Comparison of ENCODE assay signal across 7 cellular contexts in the genomic region with DNA sequence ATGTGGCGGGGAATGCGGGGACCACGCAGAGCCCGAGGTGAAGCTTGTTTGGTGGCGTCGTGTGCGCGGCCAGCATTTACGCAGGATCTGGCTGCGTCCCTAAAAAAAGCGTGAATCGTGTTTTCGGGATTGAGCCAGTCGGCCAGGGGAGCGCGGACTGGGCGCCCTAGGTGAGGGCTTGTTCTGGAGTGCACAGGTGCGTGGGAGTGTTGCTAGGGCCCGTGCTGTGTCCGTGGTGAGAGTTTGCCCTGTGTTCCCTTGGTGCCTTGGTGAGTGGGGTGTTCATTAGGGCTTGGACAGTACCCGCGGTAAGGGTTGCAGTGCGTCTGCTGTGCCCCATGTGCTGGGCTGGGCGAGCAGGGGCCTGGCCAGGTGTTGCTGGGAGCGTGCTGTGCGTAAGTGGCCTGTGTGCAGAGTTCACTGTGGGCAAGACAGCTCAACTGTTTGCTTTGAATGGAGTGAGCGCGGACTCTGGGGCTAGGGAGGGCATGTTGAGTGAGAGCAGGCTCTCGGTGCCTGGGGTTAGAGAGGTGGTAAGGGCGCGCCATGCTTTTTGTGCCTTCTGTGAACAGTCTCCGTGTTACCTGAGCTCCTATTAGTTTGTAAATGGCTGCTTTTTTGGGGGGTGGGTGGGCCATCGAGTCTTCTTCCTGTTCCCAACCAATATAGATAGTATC. TPM values are rescaled to one million over a fixed set of nuclear protein-coding genes. Genes with fewer than 3 reads are reported as not detected.
DNase-seq lines count a peak whose midpoint lies in the region; ATAC-seq and TF ChIP-seq lines count a peak whose summit lies in the region.

No MANE protein-coding gene starts in this region.

- H3K9me3 Mint-ChIP-seq in activated naive CD4-positive, alpha-beta T cell treated with anti-CD3 and anti-CD28 coated beads for 36 hours: no peaks in the 10 kb centered on the region

- H3K4me3 ChIP-seq in psoas muscle: peak overlapping the region; percentile 76

- H3K36me3 Mint-ChIP-seq in activated naive CD4-positive, alpha-beta T cell treated with anti-CD3 and anti-CD28 coated beads for 36 hours (ENCODE audit: low read depth): peaks cover 22% of the 10 kb centered on the region

- peaks cover 41% of the 10 kb centered on the region for H3K4me1 ChIP-seq in psoas muscle

- peak overlapping the region; percentile 78 for H3K27ac ChIP-seq in psoas muscle

- ATAC-seq in psoas muscle: peak; percentile 20 to 51 (median 47)

- no peaks in the 10 kb centered on the region for H3K27me3 ChIP-seq in psoas muscle (ENCODE audit: insufficient read depth in 3 of 3, low read length in 2 of 3)

- H3K4me1 Mint-ChIP-seq in activated naive CD4-positive, alpha-beta T cell treated with anti-CD3 and anti-CD28 coated beads for 36 hours (ENCODE audit: low read depth): peaks cover 60% of the 10 kb centered on the region

- peaks cover 0 to 8% of the 10 kb centered on the region in 2 donors for H3K36me3 ChIP-seq in psoas muscle (ENCODE audit: insufficient read depth in 1 of 2, low read depth in 1 of 2)

- in situ Hi-C loops in GM13977 (cut with MboI; ENCODE audit: low pct_unique_long_range_greater_than_20kb, low sequenced_read_pairs, unreplicated experiment): no loop called here

- CTCF ChIA-PET in HEK293T (lab: Yijun Ruan, JAX): no interaction called here
- CTCF ChIA-PET in activated naive CD4-positive, alpha-beta T cell treated with anti-CD3 and anti-CD28 coated beads for 36 hours (lab: Charles Lee): interaction anchor here (0.8 to 1.8 kb wide), 3 partner anchors 33 to 45 kb away, joined by 6 to 7 read pairs (median 6); no protein-coding TSS in a partner anchor

- DNase-seq in GM13977 (ENCODE audit: low spot score) (peak; percentile 17), HEK293T (ENCODE audit: extremely low spot score) (peak; percentile 13), NCI-H146 treated with DMSO at 0.1 percent for 48 hours (lab: John Stamatoyannopoulos, UW; ENCODE audit: unreplicated experiment) (peak; percentile 65), cardiac septum (ENCODE audit: low spot score) (peak; percentile 79), psoas muscle (peak in 1 of 2 donors; percentile 17), iPS-NIHi11 (ENCODE audit: low spot score) (no peak)
- DNase-seq in activated naive CD4-positive, alpha-beta T cell treated with anti-CD3 and anti-CD28 coated beads for 36 hours: peak; percentile 53

- H3K9me3 ChIP-seq in psoas muscle: no peaks in the 10 kb centered on the region

- peak overlapping the region; percentile 98 for H3K27ac Mint-ChIP-seq in activated naive CD4-positive, alpha-beta T cell treated with anti-CD3 and anti-CD28 coated beads for 36 hours

- H3K4me3 Mint-ChIP-seq in activated naive CD4-positive, alpha-beta T cell treated with anti-CD3 and anti-CD28 coated beads for 36 hours: peak overlapping the region; percentile 92

- intact Hi-C loops in activated naive CD4-positive, alpha-beta T cell treated with anti-CD3 and anti-CD28 coated beads for 36 hours (cut with micrococcal nuclease): loop anchor here (1.0 to 10.0 kb wide), 9 partner anchors 45 to 1178 kb away; partner anchors contain the start of genes CD55, CR1 and YOD1
- intact Hi-C loops in cardiac septum (cut with DNase I): loop anchor here (5.0 kb wide), 1 partner anchor 55 kb away; no protein-coding TSS in a partner anchor
- intact Hi-C loops in psoas muscle (cut with DNase I): loop anchor here in 1 of 2 donors (5.0 kb wide), 1 partner anchor 45 kb away; no protein-coding TSS in a partner anchor

- no peak for TF ChIP-seq CTCF in GM13977 (IDR thresholded peaks at IDR 0.05; ENCODE audit: extremely low read depth, insufficient read depth, missing control alignments)
- no peak for TF ChIP-seq CTCF in psoas muscle (IDR thresholded peaks at IDR 0.05)

- no peaks in the 10 kb centered on the region for H3K27me3 Mint-ChIP-seq in activated naive CD4-positive, alpha-beta T cell treated with anti-CD3 and anti-CD28 coated beads for 36 hours (ENCODE audit: low read depth)

- POLR2A ChIA-PET in HEK293T (lab: Yijun Ruan, JAX): interaction anchor here (1.0 kb wide), 1 partner anchor 35 kb away, joined by 3 read pairs; no protein-coding TSS in a partner anchor

- 1 to 2% (median 2%) methylated on average over 33 of the region's 33 CpGs for WGBS in psoas muscle, 3 donors

TF ChIP-seq in HEK293T, 16 proteins besides CTCF, POLR2A, EP300 and RAD21:
- peak; percentile 25; the same call in 1 of the 2 replicates for TF ChIP-seq L3MBTL2 (conservative IDR thresholded peaks at IDR 0.05)
- no peak for TF ChIP-seq FOXM1 (IDR thresholded peaks at IDR 0.05; ENCODE audit: borderline replicate concordance)
- TF ChIP-seq BHLHE40 (IDR thresholded peaks at IDR 0.05; ENCODE audit: borderline replicate concordance): no peak
- TF ChIP-seq, protein P1, sequence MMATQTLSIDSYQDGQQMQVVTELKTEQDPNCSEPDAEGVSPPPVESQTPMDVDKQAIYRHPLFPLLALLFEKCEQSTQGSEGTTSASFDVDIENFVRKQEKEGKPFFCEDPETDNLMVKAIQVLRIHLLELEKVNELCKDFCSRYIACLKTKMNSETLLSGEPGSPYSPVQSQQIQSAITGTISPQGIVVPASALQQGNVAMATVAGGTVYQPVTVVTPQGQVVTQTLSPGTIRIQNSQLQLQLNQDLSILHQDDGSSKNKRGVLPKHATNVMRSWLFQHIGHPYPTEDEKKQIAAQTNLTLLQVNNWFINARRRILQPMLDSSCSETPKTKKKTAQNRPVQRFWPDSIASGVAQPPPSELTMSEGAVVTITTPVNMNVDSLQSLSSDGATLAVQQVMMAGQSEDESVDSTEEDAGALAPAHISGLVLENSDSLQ (IDR thresholded peaks at IDR 0.05): no peak
TF ChIP-seq in HEK293T: peak in this region for 1.

RNA-seq across cellular contexts. Expression of gene CD46, which starts 0.7 kb away (rescaled TPM):
- 10 to 100 TPM; 91.0 to 93.4 TPM for total RNA-seq in activated naive CD4-positive, alpha-beta T cell treated with anti-CD3 and anti-CD28 coated beads for 36 hours
- 83.6 TPM for total RNA-seq in cardiac septum
- total RNA-seq in psoas muscle: 10 to 100 TPM; 43.5 to 55.3 (median 47.4) TPM
- 10 to 100 TPM; 33.9 to 66.3 (median 34.5) TPM for polyA plus RNA-seq in psoas muscle
